Comparison of ENCODE assay signal across 1 cellular context in genomic region chr20:6641012-6641411, GRCh38.
TF ChIP-seq lines count a peak whose summit lies in the region.

No MANE protein-coding gene starts in this region.

TF ChIP-seq in GM23338, 12 proteins besides CTCF, POLR2A, EP300 and RAD21 (continued from another document):
- TF ChIP-seq REST (IDR thresholded peaks at IDR 0.05; ENCODE audit: unreplicated experiment) (no peak), JUNB (IDR thresholded peaks at IDR 0.05; ENCODE audit: unreplicated experiment) (no peak), ZNF114 (CRISPR knock-in tag; IDR thresholded peaks at IDR 0.05) (no peak)
